In the genomic region with DNA sequence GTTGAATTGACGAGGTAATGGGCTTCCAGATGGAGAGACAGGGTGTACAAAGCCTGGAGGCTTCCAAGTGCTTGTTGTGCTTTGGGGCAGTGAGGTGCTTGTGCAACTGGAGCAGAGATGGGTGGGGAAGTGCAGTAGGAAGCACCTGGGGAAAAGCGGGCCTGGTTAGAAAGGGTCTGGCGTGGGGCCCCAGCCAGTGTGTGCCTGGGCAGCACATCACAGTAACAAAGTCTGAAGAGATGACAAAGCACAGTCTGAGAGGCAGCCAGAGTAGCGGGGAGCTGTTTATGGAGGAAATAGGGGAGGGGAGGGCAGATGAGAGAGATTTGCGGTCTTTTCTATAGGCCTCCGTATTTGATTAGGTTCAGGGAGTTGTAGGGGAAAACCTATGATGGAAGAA, we compare ENCODE assay signal across 13 cellular contexts. TPM values are rescaled to one million over a fixed set of nuclear protein-coding genes. Genes with fewer than 3 reads are reported as not detected.
DNase-seq lines count a peak whose midpoint lies in the region; TF ChIP-seq lines count a peak whose summit lies in the region.
"Had no signal": no experiment of that assay in that cellular context is flagged by ENCODE, and none has a peak within 500 bp of the region (broad histone marks: within the 10 kb centered on the region; RNA-seq: fewer than 3 reads in every experiment).

No MANE protein-coding gene starts in this region.

- peak overlapping the region; percentile 56 for H3K27ac ChIP-seq in VCaP
- peak overlapping the region; percentile 27 for H3K27ac ChIP-seq in smooth muscle cell (ENCODE audit: low read depth)
- no peak overlapping the region for H3K27ac ChIP-seq in breast epithelium
- H3K27ac ChIP-seq: tibial artery had no signal

- peak; percentile 38 for DNase-seq in activated naive CD4-positive, alpha-beta T cell treated with anti-CD3 and anti-CD28 coated beads, Interleukin-2, amount 10 ng/mL, durations not matched to agents 7 days and 5 days
- no peak for DNase-seq in activated naive CD4-positive, alpha-beta T cell treated with Interleukin-2 at 50 U/mL for 16 hours
- DNase-seq in dermis blood vessel endothelial cell (peak; percentile 69), smooth muscle cell (lab: John Stamatoyannopoulos, UW; ENCODE audit: unreplicated experiment) (no peak), breast epithelium (ENCODE audit: low spot score in 2 of 2) (no peak), DMS 273 (lab: John Stamatoyannopoulos, UW; ENCODE audit: unreplicated experiment) (no peak), middle frontal gyrus (ENCODE audit: extremely low spot score, low spot score) (no peak)
- DNase-seq: amniotic stem cell, heart left ventricle, MV-4-11, NCI-H510A, tibial artery had no signal

- H3K4me1 Mint-ChIP-seq in activated naive CD4-positive, alpha-beta T cell treated with anti-CD3 and anti-CD28 coated beads, Interleukin-2, amount 10 ng/mL, durations not matched to agents 7 days and 5 days, result peaks cover 62% of the 10 kb centered on the region

- peaks cover 13% of the 10 kb centered on the region for H3K4me1 ChIP-seq in smooth muscle cell (ENCODE audit: low read depth)
- peaks cover 0 to 12% of the 10 kb centered on the region in 2 donors for H3K4me1 ChIP-seq in breast epithelium

- H3K27ac Mint-ChIP-seq in activated naive CD4-positive, alpha-beta T cell treated with anti-CD3 and anti-CD28 coated beads, Interleukin-2, amount 10 ng/mL, durations not matched to agents 7 days and 5 days, result peak overlapping the region; percentile 81

- no peaks in the 10 kb centered on the region for H3K9me3 Mint-ChIP-seq in activated naive CD4-positive, alpha-beta T cell treated with anti-CD3 and anti-CD28 coated beads, Interleukin-2, amount 10 ng/mL, durations not matched to agents 7 days and 5 days

- no peak for TF ChIP-seq POLR2A in breast epithelium (IDR thresholded peaks at IDR 0.05)

- H4K20me1 ChIP-seq in smooth muscle cell (ENCODE audit: low read depth), result peaks cover 97% of the 10 kb centered on the region

- CTCF ChIA-PET in activated naive CD4-positive, alpha-beta T cell treated with anti-CD3 and anti-CD28 coated beads, Interleukin-2, amount 10 ng/mL, durations not matched to agents 7 days and 5 days (lab: Charles Lee), result interaction anchor here (1.4 to 3.0 kb wide), 7 partner anchors 16 to 340 kb away, joined by 4 to 23 read pairs (median 8); partner anchors contain the start of genes MROH8 and RPN2

- no peaks in the 10 kb centered on the region for H3K27me3 ChIP-seq in smooth muscle cell (ENCODE audit: low read depth)
- no peaks in the 10 kb centered on the region for H3K27me3 ChIP-seq in breast epithelium
- H3K27me3 ChIP-seq: heart left ventricle, tibial artery had no signal

- H3K36me3 ChIP-seq in smooth muscle cell (ENCODE audit: low read depth) (no peaks in the 10 kb centered on the region), breast epithelium (no peaks in the 10 kb centered on the region)

- peaks cover 47% of the 10 kb centered on the region for H3K36me3 Mint-ChIP-seq in activated naive CD4-positive, alpha-beta T cell treated with anti-CD3 and anti-CD28 coated beads, Interleukin-2, amount 10 ng/mL, durations not matched to agents 7 days and 5 days

- H3K4me2 ChIP-seq in smooth muscle cell, result no peak overlapping the region

- no peak overlapping the region for H2AFZ ChIP-seq in smooth muscle cell (ENCODE audit: low read depth)

- peaks cover 10% of the 10 kb centered on the region for H3F3A ChIP-seq in smooth muscle cell (ENCODE audit: low read depth)

- TF ChIP-seq CTCF in VCaP (conservative IDR thresholded peaks at IDR 0.05) (no peak), smooth muscle cell (IDR thresholded peaks at IDR 0.05; ENCODE audit: borderline replicate concordance, insufficient read depth, poor library complexity, severe bottlenecking) (no peak), breast epithelium (IDR thresholded peaks at IDR 0.05) (no peak)

- peaks cover 77% of the 10 kb centered on the region for H3K79me2 ChIP-seq in smooth muscle cell (ENCODE audit: low read depth)

- no peaks in the 10 kb centered on the region for H3K27me3 Mint-ChIP-seq in activated naive CD4-positive, alpha-beta T cell treated with anti-CD3 and anti-CD28 coated beads, Interleukin-2, amount 10 ng/mL, durations not matched to agents 7 days and 5 days

- WGBS in smooth muscle cell (ENCODE audit: low lambda C conversion rate), result 36% methylated on average over 6 of the region's 6 CpGs

- no peak overlapping the region for H3K4me3 Mint-ChIP-seq in activated naive CD4-positive, alpha-beta T cell treated with anti-CD3 and anti-CD28 coated beads, Interleukin-2, amount 10 ng/mL, durations not matched to agents 7 days and 5 days

- H3K9me3 ChIP-seq in smooth muscle cell (replicated peaks; ENCODE audit: low read depth) (no peaks in the 10 kb centered on the region), breast epithelium (no peaks in the 10 kb centered on the region)
- H3K9me3 ChIP-seq: heart left ventricle, tibial artery had no signal

- H3K4me3 ChIP-seq in smooth muscle cell (no peak overlapping the region), breast epithelium (no peak overlapping the region)
- H3K4me3 ChIP-seq: heart left ventricle, tibial artery had no signal

- no peak overlapping the region for H3K9ac ChIP-seq in smooth muscle cell (ENCODE audit: low read depth)

- intact Hi-C loops in breast epithelium (cut with DNase I; ENCODE audit: low total_unique reads), result no loop called here

RNA-seq across cellular contexts. Expression of gene MROH8, which starts 15.3 kb away (rescaled TPM):
- total RNA-seq in dermis blood vessel endothelial cell (0.74 and 1.5 TPM in 2 replicates), smooth muscle cell (1.6 and 2.2 TPM in 2 replicates), breast epithelium (1 to 10 TPM; 2.0 to 8.3 (median 2.8) TPM)
- polyA plus RNA-seq in smooth muscle cell, result 0.81 and 2.8 TPM in 2 replicates

RNA-seq across cellular contexts. Expression of gene RPN2, which starts 15.5 kb away (rescaled TPM):
- 247 and 405 TPM in 2 replicates for total RNA-seq in dermis blood vessel endothelial cell
- total RNA-seq in smooth muscle cell, result 325 and 363 TPM in 2 replicates
- 349 and 372 TPM in 2 replicates for polyA plus RNA-seq in smooth muscle cell
- 100 to 1,000 TPM; 108 to 161 (median 154) TPM for total RNA-seq in breast epithelium

Comparison
In these comparisons a context has a peak if more than half of its experiments do, and no peak if none do; other contexts are left out.
1. DNase-seq: peak in activated naive CD4-positive, alpha-beta T cell treated with anti-CD3 and anti-CD28 coated beads, Interleukin-2, amount 10 ng/mL, durations not matched to agents 7 days and 5 days (single experiment) and dermis blood vessel endothelial cell (single experiment); none in activated naive CD4-positive, alpha-beta T cell treated with Interleukin-2 at 50 U/mL for 16 hours (single experiment), smooth muscle cell (single experiment), breast epithelium (0 of 2), DMS 273 (single experiment) and middle frontal gyrus (single experiment).
2. H3K27ac ChIP-seq: peak in VCaP (single experiment) and smooth muscle cell (single experiment); none in breast epithelium (0 of 2).